In genomic region chr5:115291397-115291796, GRCh38 we compare ENCODE assay signal across 8 cellular contexts.
"Had no signal": no experiment of that assay in that cellular context is flagged by ENCODE, and none has a peak within 500 bp of the region (broad histone marks: within the 10 kb centered on the region; RNA-seq: fewer than 3 reads in every experiment).

No MANE protein-coding gene starts in this region.

- H2AFZ ChIP-seq: GM23248 had no signal

- H3K27ac ChIP-seq: GM23248, HL-60 had no signal

- DNase-seq: GM23248, GOT3, H7, HFFc6, KG1 had no signal

- H3K4me3 ChIP-seq: GM23248, HAP-1 had no signal

- H3K9ac ChIP-seq: GM23248 had no signal

- H3K9me3 ChIP-seq: HAP-1 had no signal

- ATAC-seq: HCT116 had no signal

- H3K36me3 ChIP-seq: HAP-1 had no signal
